ENCODE assay signal across 1 cellular context in the genomic region with DNA sequence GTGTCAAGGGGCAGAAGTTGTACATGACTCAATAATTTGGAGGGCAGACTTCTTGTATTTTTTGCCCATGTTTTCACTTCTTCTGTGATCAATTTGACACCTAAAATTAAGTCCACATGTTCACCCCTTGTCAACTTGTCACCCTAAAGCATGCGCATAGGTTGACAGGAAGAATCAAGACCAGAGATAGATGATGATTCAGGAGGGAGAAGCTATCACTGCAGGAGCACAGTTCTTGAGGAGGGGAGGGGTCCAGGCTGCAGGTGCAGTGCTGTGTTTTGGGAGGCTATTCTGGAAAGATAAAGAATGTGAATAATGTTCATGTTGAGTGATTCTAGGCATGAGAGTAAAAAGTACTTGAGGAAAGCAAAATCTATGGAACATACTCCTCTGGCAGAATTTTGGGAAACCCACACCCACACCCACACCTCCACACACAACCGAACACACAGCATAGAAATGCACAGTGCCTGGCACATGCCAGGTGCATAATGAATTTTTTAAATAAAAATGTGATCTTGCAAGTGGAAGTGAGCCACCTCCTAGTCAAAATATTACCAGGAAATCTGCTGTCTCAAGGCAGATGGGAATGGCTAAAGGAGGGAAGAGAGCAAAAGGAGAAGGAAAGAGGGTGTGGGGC.
TF ChIP-seq lines count a peak whose summit lies in the region.

No MANE protein-coding gene starts in this region.

TF ChIP-seq in GM23338, 12 proteins besides CTCF, POLR2A, EP300 and RAD21:
- no peak for TF ChIP-seq JUNB (IDR thresholded peaks at IDR 0.05; ENCODE audit: unreplicated experiment)
- TF ChIP-seq, protein P1, sequence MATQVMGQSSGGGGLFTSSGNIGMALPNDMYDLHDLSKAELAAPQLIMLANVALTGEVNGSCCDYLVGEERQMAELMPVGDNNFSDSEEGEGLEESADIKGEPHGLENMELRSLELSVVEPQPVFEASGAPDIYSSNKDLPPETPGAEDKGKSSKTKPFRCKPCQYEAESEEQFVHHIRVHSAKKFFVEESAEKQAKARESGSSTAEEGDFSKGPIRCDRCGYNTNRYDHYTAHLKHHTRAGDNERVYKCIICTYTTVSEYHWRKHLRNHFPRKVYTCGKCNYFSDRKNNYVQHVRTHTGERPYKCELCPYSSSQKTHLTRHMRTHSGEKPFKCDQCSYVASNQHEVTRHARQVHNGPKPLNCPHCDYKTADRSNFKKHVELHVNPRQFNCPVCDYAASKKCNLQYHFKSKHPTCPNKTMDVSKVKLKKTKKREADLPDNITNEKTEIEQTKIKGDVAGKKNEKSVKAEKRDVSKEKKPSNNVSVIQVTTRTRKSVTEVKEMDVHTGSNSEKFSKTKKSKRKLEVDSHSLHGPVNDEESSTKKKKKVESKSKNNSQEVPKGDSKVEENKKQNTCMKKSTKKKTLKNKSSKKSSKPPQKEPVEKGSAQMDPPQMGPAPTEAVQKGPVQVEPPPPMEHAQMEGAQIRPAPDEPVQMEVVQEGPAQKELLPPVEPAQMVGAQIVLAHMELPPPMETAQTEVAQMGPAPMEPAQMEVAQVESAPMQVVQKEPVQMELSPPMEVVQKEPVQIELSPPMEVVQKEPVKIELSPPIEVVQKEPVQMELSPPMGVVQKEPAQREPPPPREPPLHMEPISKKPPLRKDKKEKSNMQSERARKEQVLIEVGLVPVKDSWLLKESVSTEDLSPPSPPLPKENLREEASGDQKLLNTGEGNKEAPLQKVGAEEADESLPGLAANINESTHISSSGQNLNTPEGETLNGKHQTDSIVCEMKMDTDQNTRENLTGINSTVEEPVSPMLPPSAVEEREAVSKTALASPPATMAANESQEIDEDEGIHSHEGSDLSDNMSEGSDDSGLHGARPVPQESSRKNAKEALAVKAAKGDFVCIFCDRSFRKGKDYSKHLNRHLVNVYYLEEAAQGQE (IDR thresholded peaks at IDR 0.05; ENCODE audit: unreplicated experiment): no peak
- no peak for TF ChIP-seq STAT1 (IDR thresholded peaks at IDR 0.05; ENCODE audit: unreplicated experiment)
- no peak for TF ChIP-seq NANOG (IDR thresholded peaks at IDR 0.05; ENCODE audit: borderline replicate concordance)
- no peak for TF ChIP-seq ZNF331 (CRISPR knock-in tag; IDR thresholded peaks at IDR 0.05; ENCODE audit: low read depth)
- TF ChIP-seq, protein P2, sequence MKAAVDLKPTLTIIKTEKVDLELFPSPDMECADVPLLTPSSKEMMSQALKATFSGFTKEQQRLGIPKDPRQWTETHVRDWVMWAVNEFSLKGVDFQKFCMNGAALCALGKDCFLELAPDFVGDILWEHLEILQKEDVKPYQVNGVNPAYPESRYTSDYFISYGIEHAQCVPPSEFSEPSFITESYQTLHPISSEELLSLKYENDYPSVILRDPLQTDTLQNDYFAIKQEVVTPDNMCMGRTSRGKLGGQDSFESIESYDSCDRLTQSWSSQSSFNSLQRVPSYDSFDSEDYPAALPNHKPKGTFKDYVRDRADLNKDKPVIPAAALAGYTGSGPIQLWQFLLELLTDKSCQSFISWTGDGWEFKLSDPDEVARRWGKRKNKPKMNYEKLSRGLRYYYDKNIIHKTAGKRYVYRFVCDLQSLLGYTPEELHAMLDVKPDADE (IDR thresholded peaks at IDR 0.05): no peak
- TF ChIP-seq EZH2 (IDR thresholded peaks at IDR 0.05; ENCODE audit: low read depth, unreplicated experiment): no peak
- TF ChIP-seq CREB1 (CRISPR knock-in tag; IDR thresholded peaks at IDR 0.05; ENCODE audit: low read depth): no peak
- TF ChIP-seq POLR2AphosphoS5 (IDR thresholded peaks at IDR 0.05; ENCODE audit: low read depth): no peak
- no peak for TF ChIP-seq ZNF114 (CRISPR knock-in tag; IDR thresholded peaks at IDR 0.05)
- TF ChIP-seq, protein P3, sequence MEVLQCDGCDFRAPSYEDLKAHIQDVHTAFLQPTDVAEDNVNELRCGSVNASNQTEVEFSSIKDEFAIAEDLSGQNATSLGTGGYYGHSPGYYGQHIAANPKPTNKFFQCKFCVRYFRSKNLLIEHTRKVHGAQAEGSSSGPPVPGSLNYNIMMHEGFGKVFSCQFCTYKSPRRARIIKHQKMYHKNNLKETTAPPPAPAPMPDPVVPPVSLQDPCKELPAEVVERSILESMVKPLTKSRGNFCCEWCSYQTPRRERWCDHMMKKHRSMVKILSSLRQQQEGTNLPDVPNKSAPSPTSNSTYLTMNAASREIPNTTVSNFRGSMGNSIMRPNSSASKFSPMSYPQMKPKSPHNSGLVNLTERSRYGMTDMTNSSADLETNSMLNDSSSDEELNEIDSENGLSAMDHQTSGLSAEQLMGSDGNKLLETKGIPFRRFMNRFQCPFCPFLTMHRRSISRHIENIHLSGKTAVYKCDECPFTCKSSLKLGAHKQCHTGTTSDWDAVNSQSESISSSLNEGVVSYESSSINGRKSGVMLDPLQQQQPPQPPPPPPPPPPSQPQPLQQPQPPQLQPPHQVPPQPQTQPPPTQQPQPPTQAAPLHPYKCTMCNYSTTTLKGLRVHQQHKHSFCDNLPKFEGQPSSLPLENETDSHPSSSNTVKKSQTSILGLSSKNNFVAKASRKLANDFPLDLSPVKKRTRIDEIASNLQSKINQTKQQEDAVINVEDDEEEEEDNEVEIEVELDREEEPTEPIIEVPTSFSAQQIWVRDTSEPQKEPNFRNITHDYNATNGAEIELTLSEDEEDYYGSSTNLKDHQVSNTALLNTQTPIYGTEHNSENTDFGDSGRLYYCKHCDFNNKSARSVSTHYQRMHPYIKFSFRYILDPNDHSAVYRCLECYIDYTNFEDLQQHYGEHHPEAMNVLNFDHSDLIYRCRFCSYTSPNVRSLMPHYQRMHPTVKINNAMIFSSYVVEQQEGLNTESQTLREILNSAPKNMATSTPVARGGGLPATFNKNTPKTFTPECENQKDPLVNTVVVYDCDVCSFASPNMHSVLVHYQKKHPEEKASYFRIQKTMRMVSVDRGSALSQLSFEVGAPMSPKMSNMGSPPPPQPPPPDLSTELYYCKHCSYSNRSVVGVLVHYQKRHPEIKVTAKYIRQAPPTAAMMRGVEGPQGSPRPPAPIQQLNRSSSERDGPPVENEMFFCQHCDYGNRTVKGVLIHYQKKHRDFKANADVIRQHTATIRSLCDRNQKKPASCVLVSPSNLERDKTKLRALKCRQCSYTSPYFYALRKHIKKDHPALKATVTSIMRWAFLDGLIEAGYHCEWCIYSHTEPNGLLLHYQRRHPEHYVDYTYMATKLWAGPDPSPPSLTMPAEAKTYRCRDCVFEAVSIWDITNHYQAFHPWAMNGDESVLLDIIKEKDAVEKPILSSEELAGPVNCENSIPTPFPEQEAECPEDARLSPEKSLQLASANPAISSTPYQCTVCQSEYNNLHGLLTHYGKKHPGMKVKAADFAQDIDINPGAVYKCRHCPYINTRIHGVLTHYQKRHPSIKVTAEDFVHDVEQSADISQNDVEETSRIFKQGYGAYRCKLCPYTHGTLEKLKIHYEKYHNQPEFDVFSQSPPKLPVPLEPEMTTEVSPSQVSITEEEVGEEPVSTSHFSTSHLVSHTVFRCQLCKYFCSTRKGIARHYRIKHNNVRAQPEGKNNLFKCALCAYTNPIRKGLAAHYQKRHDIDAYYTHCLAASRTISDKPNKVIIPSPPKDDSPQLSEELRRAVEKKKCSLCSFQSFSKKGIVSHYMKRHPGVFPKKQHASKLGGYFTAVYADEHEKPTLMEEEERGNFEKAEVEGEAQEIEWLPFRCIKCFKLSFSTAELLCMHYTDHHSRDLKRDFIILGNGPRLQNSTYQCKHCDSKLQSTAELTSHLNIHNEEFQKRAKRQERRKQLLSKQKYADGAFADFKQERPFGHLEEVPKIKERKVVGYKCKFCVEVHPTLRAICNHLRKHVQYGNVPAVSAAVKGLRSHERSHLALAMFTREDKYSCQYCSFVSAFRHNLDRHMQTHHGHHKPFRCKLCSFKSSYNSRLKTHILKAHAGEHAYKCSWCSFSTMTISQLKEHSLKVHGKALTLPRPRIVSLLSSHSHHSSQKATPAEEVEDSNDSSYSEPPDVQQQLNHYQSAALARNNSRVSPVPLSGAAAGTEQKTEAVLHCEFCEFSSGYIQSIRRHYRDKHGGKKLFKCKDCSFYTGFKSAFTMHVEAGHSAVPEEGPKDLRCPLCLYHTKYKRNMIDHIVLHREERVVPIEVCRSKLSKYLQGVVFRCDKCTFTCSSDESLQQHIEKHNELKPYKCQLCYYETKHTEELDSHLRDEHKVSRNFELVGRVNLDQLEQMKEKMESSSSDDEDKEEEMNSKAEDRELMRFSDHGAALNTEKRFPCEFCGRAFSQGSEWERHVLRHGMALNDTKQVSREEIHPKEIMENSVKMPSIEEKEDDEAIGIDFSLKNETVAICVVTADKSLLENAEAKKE (CRISPR knock-in tag; IDR thresholded peaks at IDR 0.05): no peak
- no peak for TF ChIP-seq EZH2phosphoT487 (IDR thresholded peaks at IDR 0.05; ENCODE audit: unreplicated experiment)
